ENCODE assay signal across 1 cellular context in genomic region chr14:88590173-88590572, GRCh38.
TF ChIP-seq lines count a peak whose summit lies in the region.

No MANE protein-coding gene starts in this region.

TF ChIP-seq in WTC11, 78 proteins besides CTCF, POLR2A, EP300 and RAD21 (continued from another document):
- TF ChIP-seq ATF2 (CRISPR knock-in tag; IDR thresholded peaks at IDR 0.05; ENCODE audit: borderline replicate concordance, low read depth) (no peak), PREB (CRISPR knock-in tag; IDR thresholded peaks at IDR 0.05; ENCODE audit: borderline replicate concordance) (no peak), GRHL2 (CRISPR knock-in tag; IDR thresholded peaks at IDR 0.05; ENCODE audit: insufficient replicate concordance, severe bottlenecking) (no peak), MXD4 (CRISPR knock-in tag; IDR thresholded peaks at IDR 0.05; ENCODE audit: borderline replicate concordance) (no peak), ELF4 (CRISPR knock-in tag; IDR thresholded peaks at IDR 0.05; ENCODE audit: low read depth) (no peak), SMAD4 (CRISPR knock-in tag; IDR thresholded peaks at IDR 0.05) (no peak)
- TF ChIP-seq, protein P1, sequence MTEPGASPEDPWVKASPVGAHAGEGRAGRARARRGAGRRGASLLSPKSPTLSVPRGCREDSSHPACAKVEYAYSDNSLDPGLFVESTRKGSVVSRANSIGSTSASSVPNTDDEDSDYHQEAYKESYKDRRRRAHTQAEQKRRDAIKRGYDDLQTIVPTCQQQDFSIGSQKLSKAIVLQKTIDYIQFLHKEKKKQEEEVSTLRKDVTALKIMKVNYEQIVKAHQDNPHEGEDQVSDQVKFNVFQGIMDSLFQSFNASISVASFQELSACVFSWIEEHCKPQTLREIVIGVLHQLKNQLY (CRISPR knock-in tag; IDR thresholded peaks at IDR 0.05), result no peak
- TF ChIP-seq, protein P2, sequence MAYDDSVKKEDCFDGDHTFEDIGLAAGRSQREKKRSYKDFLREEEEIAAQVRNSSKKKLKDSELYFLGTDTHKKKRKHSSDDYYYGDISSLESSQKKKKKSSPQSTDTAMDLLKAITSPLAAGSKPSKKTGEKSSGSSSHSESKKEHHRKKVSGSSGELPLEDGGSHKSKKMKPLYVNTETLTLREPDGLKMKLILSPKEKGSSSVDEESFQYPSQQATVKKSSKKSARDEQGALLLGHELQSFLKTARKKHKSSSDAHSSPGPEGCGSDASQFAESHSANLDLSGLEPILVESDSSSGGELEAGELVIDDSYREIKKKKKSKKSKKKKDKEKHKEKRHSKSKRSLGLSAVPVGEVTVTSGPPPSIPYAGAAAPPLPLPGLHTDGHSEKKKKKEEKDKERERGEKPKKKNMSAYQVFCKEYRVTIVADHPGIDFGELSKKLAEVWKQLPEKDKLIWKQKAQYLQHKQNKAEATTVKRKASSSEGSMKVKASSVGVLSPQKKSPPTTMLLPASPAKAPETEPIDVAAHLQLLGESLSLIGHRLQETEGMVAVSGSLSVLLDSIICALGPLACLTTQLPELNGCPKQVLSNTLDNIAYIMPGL (CRISPR knock-in tag; IDR thresholded peaks at IDR 0.05), result no peak
